Comparison of ENCODE assay signal across 1 cellular context in genomic region chr11:95734009-95734572, GRCh38.
TF ChIP-seq lines count a peak whose summit lies in the region.

No MANE protein-coding gene starts in this region.

TF ChIP-seq in GM23338, 12 proteins besides CTCF, POLR2A, EP300 and RAD21 (continued from another document):
- TF ChIP-seq ZNF462 (CRISPR knock-in tag; IDR thresholded peaks at IDR 0.05) (no peak), ZNF114 (CRISPR knock-in tag; IDR thresholded peaks at IDR 0.05) (no peak), STAT1 (IDR thresholded peaks at IDR 0.05; ENCODE audit: unreplicated experiment) (no peak), JUNB (IDR thresholded peaks at IDR 0.05; ENCODE audit: unreplicated experiment) (no peak), EZH2phosphoT487 (IDR thresholded peaks at IDR 0.05; ENCODE audit: unreplicated experiment) (no peak), REST (IDR thresholded peaks at IDR 0.05; ENCODE audit: unreplicated experiment) (no peak), ETS1 (IDR thresholded peaks at IDR 0.05) (no peak), ZNF331 (CRISPR knock-in tag; IDR thresholded peaks at IDR 0.05; ENCODE audit: low read depth) (no peak), EZH2 (IDR thresholded peaks at IDR 0.05; ENCODE audit: low read depth, unreplicated experiment) (no peak)
